8 cellular contexts compared by ENCODE assay signal in genomic region chr2:148642891-148643416, GRCh38. TPM values are rescaled to one million over a fixed set of nuclear protein-coding genes. Genes with fewer than 3 reads are reported as not detected.
DNase-seq lines count a peak whose midpoint lies in the region; ATAC-seq and TF ChIP-seq lines count a peak whose summit lies in the region.

No MANE protein-coding gene starts in this region.

- H3K9me3 Mint-ChIP-seq in activated naive CD4-positive, alpha-beta T cell treated with anti-CD3 and anti-CD28 coated beads for 36 hours: no peaks in the 10 kb centered on the region
- no peaks in the 10 kb centered on the region for H3K9me3 Mint-ChIP-seq in T-helper 2 cell treated with Interferon-gamma antibody and Interleukin-4, amounts not matched to agents 5 μg/mL and 100 μg/mL, for 36 hours

- H3K4me3 Mint-ChIP-seq in activated naive CD4-positive, alpha-beta T cell treated with anti-CD3 and anti-CD28 coated beads for 36 hours: peak overlapping the region; percentile 90
- H3K4me3 Mint-ChIP-seq in T-helper 2 cell treated with Interferon-gamma antibody and Interleukin-4, amounts not matched to agents 5 μg/mL and 100 μg/mL, for 36 hours: peak overlapping the region; percentile 73

- H3K4me1 ChIP-seq in thoracic aorta (ENCODE audit: control insufficient read depth in 1 of 2, low read depth in 2 of 2): peaks cover 20 to 45% of the 10 kb centered on the region in 2 donors

- H3K27me3 Mint-ChIP-seq in activated naive CD4-positive, alpha-beta T cell treated with anti-CD3 and anti-CD28 coated beads for 36 hours (ENCODE audit: low read depth): no peaks in the 10 kb centered on the region
- H3K27me3 Mint-ChIP-seq in T-helper 2 cell treated with Interferon-gamma antibody and Interleukin-4, amounts not matched to agents 5 μg/mL and 100 μg/mL, for 36 hours (ENCODE audit: low read depth): peaks cover 3% of the 10 kb centered on the region

- intact Hi-C loops in activated naive CD4-positive, alpha-beta T cell treated with anti-CD3 and anti-CD28 coated beads for 36 hours (cut with micrococcal nuclease): loop anchor here (1.0 to 10.0 kb wide), 10 partner anchors 29 to 1348 kb away; partner anchors contain the start of gene MMADHC

- peak overlapping the region; percentile 92 for H3K4me3 ChIP-seq in thoracic aorta

- H3K4me1 Mint-ChIP-seq in activated naive CD4-positive, alpha-beta T cell treated with anti-CD3 and anti-CD28 coated beads for 36 hours (ENCODE audit: low read depth): peaks cover 29% of the 10 kb centered on the region
- H3K4me1 Mint-ChIP-seq in T-helper 2 cell treated with Interferon-gamma antibody and Interleukin-4, amounts not matched to agents 5 μg/mL and 100 μg/mL, for 36 hours (ENCODE audit: low read depth): peaks cover 15% of the 10 kb centered on the region

- H3K36me3 Mint-ChIP-seq in activated naive CD4-positive, alpha-beta T cell treated with anti-CD3 and anti-CD28 coated beads for 36 hours (ENCODE audit: low read depth): peaks cover 2% of the 10 kb centered on the region
- H3K36me3 Mint-ChIP-seq in T-helper 2 cell treated with Interferon-gamma antibody and Interleukin-4, amounts not matched to agents 5 μg/mL and 100 μg/mL, for 36 hours (ENCODE audit: low read depth): peaks cover 4% of the 10 kb centered on the region

- ATAC-seq in thoracic aorta (ENCODE audit: insufficient number of reproducible peaks, low FRiP score, low read depth) (no peak), GM19351 (IDR thresholded peaks at IDR 0.05; ENCODE audit: unreplicated experiment) (no peak), GM18519 (IDR thresholded peaks at IDR 0.05; ENCODE audit: low FRiP score, unreplicated experiment) (no peak)

- no peaks in the 10 kb centered on the region for H3K9me3 ChIP-seq in thoracic aorta

- CTCF ChIA-PET in activated naive CD4-positive, alpha-beta T cell treated with anti-CD3 and anti-CD28 coated beads for 36 hours (lab: Charles Lee): interaction anchor here (0.9 to 1.8 kb wide), 6 partner anchors 9 to 134 kb away, joined by 3 to 7 read pairs (median 6); no protein-coding TSS in a partner anchor

- TF ChIP-seq CTCF in thoracic aorta (IDR thresholded peaks at IDR 0.05): no peak

- H3K36me3 ChIP-seq in thoracic aorta: no peaks in the 10 kb centered on the region

- no peaks in the 10 kb centered on the region for H3K27me3 ChIP-seq in thoracic aorta (replicated peaks; ENCODE audit: insufficient read depth)

- no peak for DNase-seq in activated naive CD4-positive, alpha-beta T cell treated with anti-CD3 and anti-CD28 coated beads for 36 hours
- DNase-seq in activated naive CD4-positive, alpha-beta T cell treated with Interleukin-2 at 50 U/mL for 16 hours: no peak
- no peak for DNase-seq in T-helper 2 cell treated with Interferon-gamma antibody and Interleukin-4, amounts not matched to agents 5 μg/mL and 100 μg/mL, for 36 hours (ENCODE audit: low spot score)
- peak; percentile 23 for DNase-seq in globus pallidus (ENCODE audit: low spot score)
- DNase-seq in thoracic aorta (ENCODE audit: low spot score): no peak
- no peak for DNase-seq in mucosa of gallbladder (ENCODE audit: low spot score)

- peak overlapping the region; percentile 64 to 89 for H3K27ac ChIP-seq in thoracic aorta

- H3K27ac Mint-ChIP-seq in activated naive CD4-positive, alpha-beta T cell treated with anti-CD3 and anti-CD28 coated beads for 36 hours: peak overlapping the region; percentile 91
- H3K27ac Mint-ChIP-seq in T-helper 2 cell treated with Interferon-gamma antibody and Interleukin-4, amounts not matched to agents 5 μg/mL and 100 μg/mL, for 36 hours: peak overlapping the region; percentile 71

RNA-seq across cellular contexts. Expression of gene EPC2, which starts 1.6 kb away (rescaled TPM):
- 10 to 100 TPM; 22.8 to 24.0 TPM for total RNA-seq in activated naive CD4-positive, alpha-beta T cell treated with anti-CD3 and anti-CD28 coated beads for 36 hours
- total RNA-seq in thoracic aorta (10 to 100 TPM; 32.0 to 37.8 TPM), mucosa of gallbladder (30.8 TPM)
